16 cellular contexts compared by ENCODE assay signal in the genomic region with DNA sequence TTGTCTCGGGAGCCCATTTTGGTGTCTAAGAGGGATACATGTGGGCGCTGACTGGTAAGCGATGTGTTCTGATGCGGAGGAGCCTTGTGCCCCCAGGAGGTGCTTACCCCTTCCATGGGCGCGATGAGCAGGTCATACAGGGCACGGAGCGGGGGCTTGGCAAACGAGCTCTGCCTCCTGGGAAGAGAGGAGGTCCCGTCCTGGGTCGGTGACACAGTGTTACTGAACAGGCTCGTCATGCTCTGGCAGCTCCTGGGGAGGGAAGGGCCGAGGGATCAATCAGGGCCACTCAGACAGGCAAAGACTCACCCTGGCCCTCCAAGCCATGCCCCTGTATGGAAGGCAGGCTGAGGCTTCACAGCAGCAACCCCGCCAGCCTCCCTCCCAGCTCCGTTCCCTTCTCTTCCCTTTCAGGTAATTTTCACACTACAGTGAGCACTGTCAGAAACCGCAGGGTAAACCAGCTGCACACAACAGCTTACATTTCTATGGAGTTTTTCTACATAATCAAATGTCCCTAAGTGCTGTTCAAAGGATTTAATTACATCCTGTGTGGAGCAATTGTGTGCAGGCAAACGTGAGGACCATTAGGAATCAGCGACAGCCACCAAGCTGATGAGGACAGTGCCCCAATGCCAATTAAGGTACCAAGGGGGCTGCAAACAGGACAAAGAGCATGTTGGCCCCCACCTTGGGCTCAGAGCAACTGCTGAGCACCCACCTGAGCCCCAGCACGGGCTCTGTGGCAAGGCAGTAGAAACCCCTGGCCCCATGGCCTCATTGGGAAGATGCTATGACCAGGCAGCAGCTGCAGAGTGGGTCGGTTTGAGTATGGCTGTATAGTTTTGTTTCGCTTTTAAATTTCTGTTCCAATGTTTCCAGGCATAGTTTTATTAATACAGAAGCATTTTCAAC.
A peak's percentile ranks its signal among the peaks of the same experiment; 100 is the strongest.
DNase-seq lines count a peak whose midpoint lies in the region; ATAC-seq and TF ChIP-seq lines count a peak whose summit lies in the region.
"Had no signal": no experiment of that assay in that cellular context is flagged by ENCODE, and none has a peak within 500 bp of the region (broad histone marks: within the 10 kb centered on the region; RNA-seq: fewer than 3 reads in every experiment).

No MANE protein-coding gene starts in this region.

- no peaks in the 10 kb centered on the region for H3K9me3 Mint-ChIP-seq in activated naive CD8-positive, alpha-beta T cell treated with anti-CD3 and anti-CD28 coated beads, Interleukin-2, amount 50 U/mL, for 24 hours
- H3K9me3 Mint-ChIP-seq: IgD-negative memory B cell; stimulated activated naive B cell treated with anti-CD40 and anti-IgM and Interleukin-4, amounts not matched to agents 10 μg/mL and 1 μg/mL and 100 μg/mL, for 72 hours had no signal

- H3K4me1 Mint-ChIP-seq in activated naive CD8-positive, alpha-beta T cell treated with anti-CD3 and anti-CD28 coated beads, Interleukin-2, amount 50 U/mL, for 24 hours, result no peaks in the 10 kb centered on the region
- H3K4me1 Mint-ChIP-seq: IgD-negative memory B cell had no signal

- TF ChIP-seq POLR2A in heart left ventricle (IDR thresholded peaks at IDR 0.05), result no peak

- DNase-seq in heart left ventricle, result peak in 3 of 5 donors; percentile 19 to 58 (median 23)
- DNase-seq in Right ventricle myocardium inferior (ENCODE audit: missing footprints), result no peak
- DNase-seq in NCI-H2171 (lab: John Stamatoyannopoulos, UW), result peak; percentile 68
- DNase-seq in left ventricle myocardium superior, result peak; percentile 18
- no peak for DNase-seq in activated naive CD8-positive, alpha-beta T cell treated with anti-CD3 and anti-CD28 coated beads, Interleukin-2, amount 50 U/mL, for 24 hours
- DNase-seq in amygdala (lab: John Stamatoyannopoulos, UW), result no peak
- DNase-seq in NCI-H187 treated with DMSO at 0.1 percent for 48 hours (lab: John Stamatoyannopoulos, UW), result no peak
- DNase-seq: activated CD4-positive, alpha-beta T cell treated with anti-CD3 and anti-CD28 coated beads, Interleukin-2, amount 50 U/mL, for 1 hour; Caco-2; mesenchymal stem cell; NCI-H187; stimulated activated naive B cell treated with anti-CD40 and anti-IgM and Interleukin-4, amounts not matched to agents 10 μg/mL and 1 μg/mL and 100 μg/mL, for 72 hours had no signal

- ATAC-seq in heart left ventricle (no peak), Right ventricle myocardium inferior (no peak), left ventricle myocardium superior (no peak), HG03045 (IDR thresholded peaks at IDR 0.05; ENCODE audit: unreplicated experiment) (no peak)
- ATAC-seq in activated naive CD8-positive, alpha-beta T cell treated with anti-CD3 and anti-CD28 coated beads, Interleukin-2, amount 50 U/mL, for 24 hours, result no peak
- ATAC-seq: stimulated activated naive B cell treated with anti-CD40 and anti-IgM and Interleukin-4, amounts not matched to agents 10 μg/mL and 1 μg/mL and 100 μg/mL, for 72 hours had no signal

- no peaks in the 10 kb centered on the region for H3K36me3 Mint-ChIP-seq in activated naive CD8-positive, alpha-beta T cell treated with anti-CD3 and anti-CD28 coated beads, Interleukin-2, amount 50 U/mL, for 24 hours (ENCODE audit: low read depth)
- H3K36me3 Mint-ChIP-seq: IgD-negative memory B cell; stimulated activated naive B cell treated with anti-CD40 and anti-IgM and Interleukin-4, amounts not matched to agents 10 μg/mL and 1 μg/mL and 100 μg/mL, for 72 hours had no signal

- H3K36me3 ChIP-seq in heart left ventricle, result peaks cover 0 to 35% (median 13%) of the 10 kb centered on the region in 9 donors
- H3K36me3 ChIP-seq: HAP-1 had no signal

- no peaks in the 10 kb centered on the region for H3K27me3 ChIP-seq in heart left ventricle

- H3K27ac ChIP-seq in heart left ventricle, result no peak overlapping the region

- no peak overlapping the region for H3K27ac Mint-ChIP-seq in activated naive CD8-positive, alpha-beta T cell treated with anti-CD3 and anti-CD28 coated beads, Interleukin-2, amount 50 U/mL, for 24 hours
- H3K27ac Mint-ChIP-seq: IgD-negative memory B cell; stimulated activated naive B cell treated with anti-CD40 and anti-IgM and Interleukin-4, amounts not matched to agents 10 μg/mL and 1 μg/mL and 100 μg/mL, for 72 hours had no signal

- TF ChIP-seq CTCF in heart left ventricle (IDR thresholded peaks at IDR 0.05), result no peak

- no peaks in the 10 kb centered on the region for H3K9me3 ChIP-seq in heart left ventricle
- H3K9me3 ChIP-seq: Caco-2, HAP-1 had no signal

- H3K4me1 ChIP-seq in heart left ventricle, result peaks cover 0 to 21% (median 7%) of the 10 kb centered on the region in 12 donors
- H3K4me1 ChIP-seq: HAP-1 had no signal

- intact Hi-C loops in heart left ventricle (cut with DNase I), result loop anchor here in 3 of 10 donors (10.0 kb wide), 3 partner anchors 430 to 1340 kb away; no protein-coding TSS in a partner anchor
- intact Hi-C loops in Right ventricle myocardium inferior (cut with DNase I), result no loop called here
- intact Hi-C loops in left ventricle myocardium superior (cut with micrococcal nuclease), result no loop called here

- 92 to 94% (median 93%) methylated on average over 17 to 21 of the region's 21 CpGs for WGBS in heart left ventricle, 4 donors

- no peaks in the 10 kb centered on the region for H3K27me3 Mint-ChIP-seq in activated naive CD8-positive, alpha-beta T cell treated with anti-CD3 and anti-CD28 coated beads, Interleukin-2, amount 50 U/mL, for 24 hours
- H3K27me3 Mint-ChIP-seq: IgD-negative memory B cell; stimulated activated naive B cell treated with anti-CD40 and anti-IgM and Interleukin-4, amounts not matched to agents 10 μg/mL and 1 μg/mL and 100 μg/mL, for 72 hours had no signal

- H3K4me3 ChIP-seq in heart left ventricle, result no peak overlapping the region
- H3K4me3 ChIP-seq: HAP-1, skin epidermis had no signal

- no peak overlapping the region for H3K4me3 Mint-ChIP-seq in activated naive CD8-positive, alpha-beta T cell treated with anti-CD3 and anti-CD28 coated beads, Interleukin-2, amount 50 U/mL, for 24 hours
- H3K4me3 Mint-ChIP-seq: IgD-negative memory B cell; stimulated activated naive B cell treated with anti-CD40 and anti-IgM and Interleukin-4, amounts not matched to agents 10 μg/mL and 1 μg/mL and 100 μg/mL, for 72 hours had no signal

Comparison
In these comparisons a context has a peak if more than half of its experiments do, and no peak if none do; other contexts are left out.
1. DNase-seq: peak in heart left ventricle (3 of 5), NCI-H2171 (single experiment) and left ventricle myocardium superior (single experiment); none in Right ventricle myocardium inferior (single experiment), activated naive CD8-positive, alpha-beta T cell treated with anti-CD3 and anti-CD28 coated beads, Interleukin-2, amount 50 U/mL, for 24 hours (single experiment), amygdala (0 of 56) and NCI-H187 treated with DMSO at 0.1 percent for 48 hours (single experiment).